ENCODE assay signal across 8 cellular contexts in genomic region chr12:26845057-26845666, GRCh38. TPM values are rescaled to one million over a fixed set of nuclear protein-coding genes. Genes with fewer than 3 reads are reported as not detected.
A peak's percentile ranks its signal among the peaks of the same experiment; 100 is the strongest.
DNase-seq lines count a peak whose midpoint lies in the region; ATAC-seq and TF ChIP-seq lines count a peak whose summit lies in the region.

No MANE protein-coding gene starts in this region.

- peak; percentile 42 for DNase-seq in stimulated activated naive CD8-positive, alpha-beta T cell treated with anti-CD3 and anti-CD28 coated beads, Interleukin-15, Interleukin-2, amounts not matched to agents 100 U/mL and 50 U/mL, for 24 hours
- no peak for DNase-seq in stimulated activated naive CD8-positive, alpha-beta T cell treated with anti-CD3 and anti-CD28 coated beads, Interleukin-15, amount 100 ng/mL, for 72 hours
- DNase-seq in RPMI7951 (ENCODE audit: low read depth) (peak; percentile 48), esophagus squamous epithelium (lab: John Stamatoyannopoulos, UW) (no peak), neural crest cell (ENCODE audit: low read depth, low spot score) (peak; percentile 64), T-helper 1 cell (no peak)

- H3K4me3 Mint-ChIP-seq in stimulated activated naive CD8-positive, alpha-beta T cell treated with anti-CD3 and anti-CD28 coated beads, Interleukin-15, amount 100 ng/mL, for 72 hours: no peak overlapping the region
- H3K4me3 Mint-ChIP-seq in neural crest cell: no peak overlapping the region

- H3K27me3 Mint-ChIP-seq in stimulated activated naive CD8-positive, alpha-beta T cell treated with anti-CD3 and anti-CD28 coated beads, Interleukin-15, amount 100 ng/mL, for 72 hours: peaks cover 16% of the 10 kb centered on the region
- H3K27me3 Mint-ChIP-seq in neural crest cell (ENCODE audit: low read depth): peaks cover 9% of the 10 kb centered on the region

- peaks cover 0 to 11% (median 0%) of the 10 kb centered on the region in 3 donors for H3K4me1 ChIP-seq in esophagus squamous epithelium

- no peaks in the 10 kb centered on the region for H3K9me3 Mint-ChIP-seq in stimulated activated naive CD8-positive, alpha-beta T cell treated with anti-CD3 and anti-CD28 coated beads, Interleukin-15, amount 100 ng/mL, for 72 hours
- H3K9me3 Mint-ChIP-seq in neural crest cell: no peaks in the 10 kb centered on the region

- ATAC-seq in stimulated activated naive CD8-positive, alpha-beta T cell treated with anti-CD3 and anti-CD28 coated beads, Interleukin-15, Interleukin-2, amounts not matched to agents 100 U/mL and 50 U/mL, for 24 hours: no peak
- no peak for ATAC-seq in stimulated activated naive CD8-positive, alpha-beta T cell treated with anti-CD3 and anti-CD28 coated beads, Interleukin-15, amount 100 ng/mL, for 72 hours
- no peak for ATAC-seq in HG02610 (IDR thresholded peaks at IDR 0.05; ENCODE audit: unreplicated experiment)
- ATAC-seq in HG03439 (IDR thresholded peaks at IDR 0.05; ENCODE audit: unreplicated experiment): no peak

- no peak overlapping the region for H3K27ac ChIP-seq in esophagus squamous epithelium

- no peaks in the 10 kb centered on the region for H3K27me3 ChIP-seq in esophagus squamous epithelium

- H3K4me1 Mint-ChIP-seq in stimulated activated naive CD8-positive, alpha-beta T cell treated with anti-CD3 and anti-CD28 coated beads, Interleukin-15, amount 100 ng/mL, for 72 hours: peaks cover 7% of the 10 kb centered on the region
- H3K4me1 Mint-ChIP-seq in neural crest cell: no peaks in the 10 kb centered on the region

- H3K36me3 ChIP-seq in esophagus squamous epithelium: no peaks in the 10 kb centered on the region

- H3K4me3 ChIP-seq in esophagus squamous epithelium: no peak overlapping the region

- intact Hi-C loops in esophagus squamous epithelium (cut with DNase I): no loop called here

- H3K9me3 ChIP-seq in esophagus squamous epithelium: no peaks in the 10 kb centered on the region

- peak; percentile 21 to 67 (median 60) for TF ChIP-seq CTCF in esophagus squamous epithelium (IDR thresholded peaks at IDR 0.05)
- peak; percentile 84 for TF ChIP-seq CTCF in neural crest cell (conservative IDR thresholded peaks at IDR 0.05)

- no peaks in the 10 kb centered on the region for H3K36me3 Mint-ChIP-seq in neural crest cell (ENCODE audit: low read depth)

- H3K27ac Mint-ChIP-seq in stimulated activated naive CD8-positive, alpha-beta T cell treated with anti-CD3 and anti-CD28 coated beads, Interleukin-15, amount 100 ng/mL, for 72 hours: no peak overlapping the region
- H3K27ac Mint-ChIP-seq in neural crest cell (ENCODE audit: unreplicated experiment): no peak overlapping the region

- TF ChIP-seq POLR2A in esophagus squamous epithelium (IDR thresholded peaks at IDR 0.05): no peak

- WGBS in esophagus squamous epithelium, 2 donors: 22 to 34% methylated on average over 11 of the region's 11 CpGs

RNA-seq across cellular contexts. Expression of gene ITPR2, which starts 12.2 kb away (rescaled TPM):
- 9.6 and 10.1 TPM in 2 replicates for total RNA-seq in RPMI7951 (2014; rRNA removed; shearing (Covaris generic))
- total RNA-seq in esophagus squamous epithelium: 10 to 100 TPM; 30.7 to 49.3 (median 37.6) TPM
- 13.9 and 16.7 TPM in 2 replicates for total RNA-seq in neural crest cell

Comparison
In these comparisons a context has a peak if more than half of its experiments do, and no peak if none do; other contexts are left out.
1. DNase-seq: peak in stimulated activated naive CD8-positive, alpha-beta T cell treated with anti-CD3 and anti-CD28 coated beads, Interleukin-15, Interleukin-2, amounts not matched to agents 100 U/mL and 50 U/mL, for 24 hours (single experiment), RPMI7951 (single experiment) and neural crest cell (single experiment); none in stimulated activated naive CD8-positive, alpha-beta T cell treated with anti-CD3 and anti-CD28 coated beads, Interleukin-15, amount 100 ng/mL, for 72 hours (0 of 2), esophagus squamous epithelium (single experiment) and T-helper 1 cell (0 of 5).